Comparison of ENCODE assay signal across 17 cellular contexts in genomic region chr9:3329361-3329760, GRCh38.
DNase-seq lines count a peak whose midpoint lies in the region; ATAC-seq, FAIRE-seq and TF ChIP-seq lines count a peak whose summit lies in the region.
"Had no signal": no experiment of that assay in that cellular context is flagged by ENCODE, and none has a peak within 500 bp of the region (broad histone marks: within the 10 kb centered on the region; RNA-seq: fewer than 3 reads in every experiment).

No MANE protein-coding gene starts in this region.

- intact Hi-C loops in spleen (cut with DNase I; ENCODE audit: low total_unique reads): no loop called here

- no peaks in the 10 kb centered on the region for H3K9me3 Mint-ChIP-seq in astrocyte (ENCODE audit: unreplicated experiment)
- H3K9me3 Mint-ChIP-seq: CD4-positive, alpha-beta T cell had no signal

- no peaks in the 10 kb centered on the region for H3K79me2 ChIP-seq in astrocyte (ENCODE audit: insufficient read depth, low read length)

- H3K4me1 ChIP-seq in astrocyte (ENCODE audit: insufficient read depth, low read length) (no peaks in the 10 kb centered on the region), spleen (no peaks in the 10 kb centered on the region)

- no peak overlapping the region for H3K4me3 Mint-ChIP-seq in astrocyte (ENCODE audit: unreplicated experiment)
- H3K4me3 Mint-ChIP-seq: CD4-positive, alpha-beta T cell had no signal

- H3K4me1 Mint-ChIP-seq in astrocyte (ENCODE audit: low read depth, unreplicated experiment): no peaks in the 10 kb centered on the region

- ATAC-seq in HG03565 (IDR thresholded peaks at IDR 0.05; ENCODE audit: unreplicated experiment): no peak
- no peak for ATAC-seq in HG02588 (IDR thresholded peaks at IDR 0.05; ENCODE audit: unreplicated experiment)

- DNase-seq in LNCaP clone FGC (ENCODE audit: low read depth): peak; percentile 58
- peak; percentile 20 for DNase-seq in astrocyte (ENCODE audit: low read depth)
- peak; percentile 41 for DNase-seq in fibroblast of mammary gland (ENCODE audit: low read depth)
- no peak for DNase-seq in DMS114 treated with DMSO at 0.1 percent for 48 hours (lab: John Stamatoyannopoulos, UW; ENCODE audit: unreplicated experiment)
- no peak for DNase-seq in spleen
- DNase-seq: Calu3; CD4-positive, alpha-beta T cell; DMS79; GOT3; NCI-H146; NCI-H2107; NCI-H446; NCI-H774; Right ventricle myocardium superior had no signal

- WGBS in spleen, 5 donors: 89 to 94% (median 91%) methylated on average over 2 of the region's 2 CpGs

- TF ChIP-seq POLR2A in spleen (IDR thresholded peaks at IDR 0.05): no peak

- no peak for TF ChIP-seq CTCF in LNCaP clone FGC (IDR thresholded peaks at IDR 0.05; ENCODE audit: control insufficient read depth, extremely low read depth, insufficient read depth)
- no peak for TF ChIP-seq CTCF in astrocyte (IDR thresholded peaks at IDR 0.05; ENCODE audit: insufficient read depth, low read depth, low read length)
- no peak for TF ChIP-seq CTCF in fibroblast of mammary gland (conservative IDR thresholded peaks at IDR 0.05; ENCODE audit: control insufficient read depth, insufficient read depth, low read depth, low read length)
- no peak for TF ChIP-seq CTCF in spleen (IDR thresholded peaks at IDR 0.05 in 8 of 11, conservative IDR thresholded peaks at IDR 0.05 in 3 of 11)

- H3K4me3 ChIP-seq in LNCaP clone FGC (ENCODE audit: low read depth, low read length) (no peak overlapping the region), astrocyte (ENCODE audit: insufficient read depth, low read depth, low read length) (no peak overlapping the region), fibroblast of mammary gland (ENCODE audit: control insufficient read depth, low read depth, low read length) (no peak overlapping the region), spleen (no peak overlapping the region)

- H3K27me3 ChIP-seq in astrocyte (ENCODE audit: insufficient read depth, low read length) (no peaks in the 10 kb centered on the region), spleen (replicated peaks in 1 of 7) (no peaks in the 10 kb centered on the region)

- no peak overlapping the region for H3K27ac ChIP-seq in astrocyte (ENCODE audit: low read depth, low read length)
- no peak overlapping the region for H3K27ac ChIP-seq in spleen

- no peaks in the 10 kb centered on the region for H4K20me1 ChIP-seq in astrocyte (ENCODE audit: insufficient read depth, low read length)

- no peak overlapping the region for H3K27ac Mint-ChIP-seq in astrocyte (ENCODE audit: unreplicated experiment)
- H3K27ac Mint-ChIP-seq: CD4-positive, alpha-beta T cell had no signal

- no peak overlapping the region for H3K9ac ChIP-seq in astrocyte (ENCODE audit: low read length)

- H3K36me3 ChIP-seq in astrocyte (ENCODE audit: insufficient read depth, low read length): no peaks in the 10 kb centered on the region
- H3K36me3 ChIP-seq in spleen: peaks cover 0 to 16% (median 2%) of the 10 kb centered on the region in 6 donors

- peak; percentile 45 for FAIRE-seq in G401.6 (lab: Jason Lieb, UNC)
- FAIRE-seq in astrocyte (lab: Jason Lieb, UNC): no peak

- H3K9me3 ChIP-seq in astrocyte (ENCODE audit: insufficient read depth, low read depth, low read length): no peaks in the 10 kb centered on the region
- H3K9me3 ChIP-seq in spleen: no peaks in the 10 kb centered on the region

- H3K36me3 Mint-ChIP-seq in astrocyte (ENCODE audit: low read depth, unreplicated experiment): no peaks in the 10 kb centered on the region

- H2AFZ ChIP-seq in astrocyte (ENCODE audit: low read depth, low read length): no peak overlapping the region

- no peak overlapping the region for H3K4me2 ChIP-seq in astrocyte (ENCODE audit: low read length)

- H3K27me3 Mint-ChIP-seq in astrocyte (ENCODE audit: low read depth, unreplicated experiment): no peaks in the 10 kb centered on the region
- H3K27me3 Mint-ChIP-seq: CD4-positive, alpha-beta T cell had no signal

Comparison
In these comparisons a context has a peak if more than half of its experiments do, and no peak if none do; other contexts are left out.
1. DNase-seq: peak in LNCaP clone FGC (single experiment), astrocyte (single experiment) and fibroblast of mammary gland (single experiment); none in DMS114 treated with DMSO at 0.1 percent for 48 hours (single experiment) and spleen (single experiment).